1 cellular context compared by ENCODE assay signal in the genomic region with DNA sequence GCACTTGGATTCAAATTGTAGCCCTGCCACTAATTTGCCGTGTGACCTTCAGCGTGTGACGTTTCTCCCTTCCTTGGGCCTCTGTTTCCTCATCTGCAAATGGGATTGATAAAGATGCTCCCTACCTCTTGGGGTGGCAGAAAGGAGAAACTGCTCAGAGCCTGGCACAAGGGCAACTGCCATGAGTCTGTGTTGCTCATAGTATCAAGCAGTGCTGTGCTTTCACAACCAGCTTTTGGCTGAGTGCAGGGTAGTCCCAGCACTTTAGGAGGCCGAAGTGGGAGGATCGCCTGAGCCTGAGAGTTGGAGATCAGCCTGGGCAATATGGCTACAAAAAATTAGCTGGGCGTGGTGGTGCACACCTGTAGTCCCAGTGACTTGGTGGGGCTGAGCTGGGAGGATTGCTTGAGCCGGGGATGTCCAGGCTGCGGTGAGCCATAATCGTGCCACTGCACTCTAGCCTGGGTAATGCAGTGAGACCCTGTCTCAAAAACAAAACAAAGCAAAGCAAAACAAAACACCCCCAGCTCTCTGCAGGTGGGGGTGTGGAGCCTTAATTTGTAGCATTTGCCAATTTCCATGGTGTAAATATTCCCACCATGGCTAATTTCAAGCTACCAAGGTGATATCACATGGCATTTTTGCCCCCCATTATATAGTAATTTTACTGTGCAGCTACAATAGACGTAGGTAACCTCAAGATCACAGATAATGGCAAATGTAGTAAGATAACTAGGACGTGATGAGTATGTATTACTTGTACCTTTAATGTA.
TF ChIP-seq lines count a peak whose summit lies in the region.

No MANE protein-coding gene starts in this region.

TF ChIP-seq in WTC11, 78 proteins besides CTCF, POLR2A, EP300 and RAD21 (continued from another document):
- TF ChIP-seq, protein P1, sequence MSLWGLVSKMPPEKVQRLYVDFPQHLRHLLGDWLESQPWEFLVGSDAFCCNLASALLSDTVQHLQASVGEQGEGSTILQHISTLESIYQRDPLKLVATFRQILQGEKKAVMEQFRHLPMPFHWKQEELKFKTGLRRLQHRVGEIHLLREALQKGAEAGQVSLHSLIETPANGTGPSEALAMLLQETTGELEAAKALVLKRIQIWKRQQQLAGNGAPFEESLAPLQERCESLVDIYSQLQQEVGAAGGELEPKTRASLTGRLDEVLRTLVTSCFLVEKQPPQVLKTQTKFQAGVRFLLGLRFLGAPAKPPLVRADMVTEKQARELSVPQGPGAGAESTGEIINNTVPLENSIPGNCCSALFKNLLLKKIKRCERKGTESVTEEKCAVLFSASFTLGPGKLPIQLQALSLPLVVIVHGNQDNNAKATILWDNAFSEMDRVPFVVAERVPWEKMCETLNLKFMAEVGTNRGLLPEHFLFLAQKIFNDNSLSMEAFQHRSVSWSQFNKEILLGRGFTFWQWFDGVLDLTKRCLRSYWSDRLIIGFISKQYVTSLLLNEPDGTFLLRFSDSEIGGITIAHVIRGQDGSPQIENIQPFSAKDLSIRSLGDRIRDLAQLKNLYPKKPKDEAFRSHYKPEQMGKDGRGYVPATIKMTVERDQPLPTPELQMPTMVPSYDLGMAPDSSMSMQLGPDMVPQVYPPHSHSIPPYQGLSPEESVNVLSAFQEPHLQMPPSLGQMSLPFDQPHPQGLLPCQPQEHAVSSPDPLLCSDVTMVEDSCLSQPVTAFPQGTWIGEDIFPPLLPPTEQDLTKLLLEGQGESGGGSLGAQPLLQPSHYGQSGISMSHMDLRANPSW (CRISPR knock-in tag; conservative IDR thresholded peaks at IDR 0.05; ENCODE audit: low read depth): no peak
- TF ChIP-seq ZNF317 (CRISPR knock-in tag; IDR thresholded peaks at IDR 0.05; ENCODE audit: borderline replicate concordance, low read depth): no peak
- TF ChIP-seq, protein P2, sequence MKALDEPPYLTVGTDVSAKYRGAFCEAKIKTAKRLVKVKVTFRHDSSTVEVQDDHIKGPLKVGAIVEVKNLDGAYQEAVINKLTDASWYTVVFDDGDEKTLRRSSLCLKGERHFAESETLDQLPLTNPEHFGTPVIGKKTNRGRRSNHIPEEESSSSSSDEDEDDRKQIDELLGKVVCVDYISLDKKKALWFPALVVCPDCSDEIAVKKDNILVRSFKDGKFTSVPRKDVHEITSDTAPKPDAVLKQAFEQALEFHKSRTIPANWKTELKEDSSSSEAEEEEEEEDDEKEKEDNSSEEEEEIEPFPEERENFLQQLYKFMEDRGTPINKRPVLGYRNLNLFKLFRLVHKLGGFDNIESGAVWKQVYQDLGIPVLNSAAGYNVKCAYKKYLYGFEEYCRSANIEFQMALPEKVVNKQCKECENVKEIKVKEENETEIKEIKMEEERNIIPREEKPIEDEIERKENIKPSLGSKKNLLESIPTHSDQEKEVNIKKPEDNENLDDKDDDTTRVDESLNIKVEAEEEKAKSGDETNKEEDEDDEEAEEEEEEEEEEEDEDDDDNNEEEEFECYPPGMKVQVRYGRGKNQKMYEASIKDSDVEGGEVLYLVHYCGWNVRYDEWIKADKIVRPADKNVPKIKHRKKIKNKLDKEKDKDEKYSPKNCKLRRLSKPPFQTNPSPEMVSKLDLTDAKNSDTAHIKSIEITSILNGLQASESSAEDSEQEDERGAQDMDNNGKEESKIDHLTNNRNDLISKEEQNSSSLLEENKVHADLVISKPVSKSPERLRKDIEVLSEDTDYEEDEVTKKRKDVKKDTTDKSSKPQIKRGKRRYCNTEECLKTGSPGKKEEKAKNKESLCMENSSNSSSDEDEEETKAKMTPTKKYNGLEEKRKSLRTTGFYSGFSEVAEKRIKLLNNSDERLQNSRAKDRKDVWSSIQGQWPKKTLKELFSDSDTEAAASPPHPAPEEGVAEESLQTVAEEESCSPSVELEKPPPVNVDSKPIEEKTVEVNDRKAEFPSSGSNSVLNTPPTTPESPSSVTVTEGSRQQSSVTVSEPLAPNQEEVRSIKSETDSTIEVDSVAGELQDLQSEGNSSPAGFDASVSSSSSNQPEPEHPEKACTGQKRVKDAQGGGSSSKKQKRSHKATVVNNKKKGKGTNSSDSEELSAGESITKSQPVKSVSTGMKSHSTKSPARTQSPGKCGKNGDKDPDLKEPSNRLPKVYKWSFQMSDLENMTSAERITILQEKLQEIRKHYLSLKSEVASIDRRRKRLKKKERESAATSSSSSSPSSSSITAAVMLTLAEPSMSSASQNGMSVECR (CRISPR knock-in tag; IDR thresholded peaks at IDR 0.05; ENCODE audit: borderline replicate concordance): no peak
- TF ChIP-seq, protein P3, sequence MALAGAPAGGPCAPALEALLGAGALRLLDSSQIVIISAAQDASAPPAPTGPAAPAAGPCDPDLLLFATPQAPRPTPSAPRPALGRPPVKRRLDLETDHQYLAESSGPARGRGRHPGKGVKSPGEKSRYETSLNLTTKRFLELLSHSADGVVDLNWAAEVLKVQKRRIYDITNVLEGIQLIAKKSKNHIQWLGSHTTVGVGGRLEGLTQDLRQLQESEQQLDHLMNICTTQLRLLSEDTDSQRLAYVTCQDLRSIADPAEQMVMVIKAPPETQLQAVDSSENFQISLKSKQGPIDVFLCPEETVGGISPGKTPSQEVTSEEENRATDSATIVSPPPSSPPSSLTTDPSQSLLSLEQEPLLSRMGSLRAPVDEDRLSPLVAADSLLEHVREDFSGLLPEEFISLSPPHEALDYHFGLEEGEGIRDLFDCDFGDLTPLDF (CRISPR knock-in tag; IDR thresholded peaks at IDR 0.05): no peak
- TF ChIP-seq, protein P4, sequence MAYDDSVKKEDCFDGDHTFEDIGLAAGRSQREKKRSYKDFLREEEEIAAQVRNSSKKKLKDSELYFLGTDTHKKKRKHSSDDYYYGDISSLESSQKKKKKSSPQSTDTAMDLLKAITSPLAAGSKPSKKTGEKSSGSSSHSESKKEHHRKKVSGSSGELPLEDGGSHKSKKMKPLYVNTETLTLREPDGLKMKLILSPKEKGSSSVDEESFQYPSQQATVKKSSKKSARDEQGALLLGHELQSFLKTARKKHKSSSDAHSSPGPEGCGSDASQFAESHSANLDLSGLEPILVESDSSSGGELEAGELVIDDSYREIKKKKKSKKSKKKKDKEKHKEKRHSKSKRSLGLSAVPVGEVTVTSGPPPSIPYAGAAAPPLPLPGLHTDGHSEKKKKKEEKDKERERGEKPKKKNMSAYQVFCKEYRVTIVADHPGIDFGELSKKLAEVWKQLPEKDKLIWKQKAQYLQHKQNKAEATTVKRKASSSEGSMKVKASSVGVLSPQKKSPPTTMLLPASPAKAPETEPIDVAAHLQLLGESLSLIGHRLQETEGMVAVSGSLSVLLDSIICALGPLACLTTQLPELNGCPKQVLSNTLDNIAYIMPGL (CRISPR knock-in tag; IDR thresholded peaks at IDR 0.05): no peak
